In genomic region chr6:130997061-130997753, GRCh38 we compare ENCODE assay signal across 14 cellular contexts.
DNase-seq lines count a peak whose midpoint lies in the region; ATAC-seq and TF ChIP-seq lines count a peak whose summit lies in the region.
"Had no signal": no experiment of that assay in that cellular context is flagged by ENCODE, and none has a peak within 500 bp of the region (broad histone marks: within the 10 kb centered on the region; RNA-seq: fewer than 3 reads in every experiment).

No MANE protein-coding gene starts in this region.

- ATAC-seq in WTC11: peak; percentile 47
- ATAC-seq: stimulated activated naive CD8-positive, alpha-beta T cell treated with anti-CD3 and anti-CD28 coated beads, Interleukin-15, amount 100 ng/mL, for 72 hours had no signal

- peak overlapping the region; percentile 19 for H3K27ac Mint-ChIP-seq in WTC11
- no peak overlapping the region for H3K27ac Mint-ChIP-seq in T-helper 2 cell treated with Interferon-gamma antibody and Interleukin-4, amounts not matched to agents 5 μg/mL and 100 μg/mL, for 36 hours
- H3K27ac Mint-ChIP-seq: stimulated activated naive CD8-positive, alpha-beta T cell treated with anti-CD3 and anti-CD28 coated beads, Interleukin-15, amount 100 ng/mL, for 72 hours; T-helper 1 cell treated with Interleukin-12 subunit alpha and Interleukin-12 subunit beta and Interleukin-4 antibody, amounts not matched to agents 30 μg/mL and 1 μg/mL, for 36 hours had no signal

- H3K4me1 Mint-ChIP-seq in WTC11: peaks cover 83% of the 10 kb centered on the region
- H3K4me1 Mint-ChIP-seq in T-helper 2 cell treated with Interferon-gamma antibody and Interleukin-4, amounts not matched to agents 5 μg/mL and 100 μg/mL, for 36 hours (ENCODE audit: low read depth): no peaks in the 10 kb centered on the region
- H3K4me1 Mint-ChIP-seq: stimulated activated naive CD8-positive, alpha-beta T cell treated with anti-CD3 and anti-CD28 coated beads, Interleukin-15, amount 100 ng/mL, for 72 hours had no signal

- WGBS in adrenal gland, 4 donors: 71 to 84% (median 74%) methylated on average over 6 of the region's 6 CpGs

- POLR2A ChIA-PET in WTC11 (lab: Charles Lee): interaction anchor here (0.6 kb wide), 1 partner anchor 17 kb away, joined by 3 read pairs; no protein-coding TSS in a partner anchor

- no peak overlapping the region for H3K27ac ChIP-seq in adrenal gland

- H3K36me3 ChIP-seq in adrenal gland (replicated peaks in 1 of 2): no peaks in the 10 kb centered on the region

- no peaks in the 10 kb centered on the region for H3K27me3 Mint-ChIP-seq in WTC11 (ENCODE audit: low read depth)
- H3K27me3 Mint-ChIP-seq in T-helper 2 cell treated with Interferon-gamma antibody and Interleukin-4, amounts not matched to agents 5 μg/mL and 100 μg/mL, for 36 hours (ENCODE audit: low read depth): no peaks in the 10 kb centered on the region
- H3K27me3 Mint-ChIP-seq: stimulated activated naive CD8-positive, alpha-beta T cell treated with anti-CD3 and anti-CD28 coated beads, Interleukin-15, amount 100 ng/mL, for 72 hours had no signal

- no peak for TF ChIP-seq POLR2A in adrenal gland (IDR thresholded peaks at IDR 0.05)

- no peaks in the 10 kb centered on the region for H3K27me3 ChIP-seq in adrenal gland

- peaks cover 3% of the 10 kb centered on the region; the same call in 1 of the 2 replicates for H3K9me3 Mint-ChIP-seq in WTC11
- H3K9me3 Mint-ChIP-seq in T-helper 2 cell treated with Interferon-gamma antibody and Interleukin-4, amounts not matched to agents 5 μg/mL and 100 μg/mL, for 36 hours: no peaks in the 10 kb centered on the region
- H3K9me3 Mint-ChIP-seq: T-helper 1 cell treated with Interleukin-12 subunit alpha and Interleukin-12 subunit beta and Interleukin-4 antibody, amounts not matched to agents 30 μg/mL and 1 μg/mL, for 36 hours had no signal

- peak; percentile 47 for DNase-seq in HCEC 1CT
- DNase-seq in WTC11 (ENCODE audit: low spot score): no peak
- DNase-seq in hepatic stellate cell (ENCODE audit: low spot score): peak; percentile 20
- DNase-seq in retinal pigment epithelial cell (ENCODE audit: low read depth): peak; percentile 76
- no peak for DNase-seq in effector CD8-positive, alpha-beta T cell (lab: John Stamatoyannopoulos, UW)
- no peak for DNase-seq in T-helper 2 cell treated with Interferon-gamma antibody and Interleukin-4, amounts not matched to agents 5 μg/mL and 100 μg/mL, for 36 hours (ENCODE audit: low spot score)
- no peak for DNase-seq in adrenal gland
- DNase-seq in inferior parietal cortex (ENCODE audit: extremely low spot score): no peak
- DNase-seq: activated CD8-positive, alpha-beta memory T cell treated with anti-CD3 and anti-CD28 coated beads, Interleukin-2, amount 50 U/mL, for 48 hours; NCI-H1048; NCI-H748 treated with DMSO at 0.1 percent for 48 hours; stimulated activated CD4-positive, alpha-beta T cell treated with anti-CD3 and anti-CD28 coated beads, Interleukin-1b, Interleukin-23, amount 100 ng/mL, for 48 hours; stimulated activated naive CD8-positive, alpha-beta T cell treated with anti-CD3 and anti-CD28 coated beads, Interleukin-15, amount 100 ng/mL, for 72 hours had no signal

- H3K4me1 ChIP-seq in adrenal gland (replicated peaks in 1 of 2): peaks cover 5 to 39% of the 10 kb centered on the region in 2 donors

- H3K4me3 ChIP-seq in retinal pigment epithelial cell (ENCODE audit: low read length) (peak overlapping the region; percentile 0), adrenal gland (no peak overlapping the region)

- no peaks in the 10 kb centered on the region for H3K36me3 Mint-ChIP-seq in WTC11
- no peaks in the 10 kb centered on the region for H3K36me3 Mint-ChIP-seq in T-helper 2 cell treated with Interferon-gamma antibody and Interleukin-4, amounts not matched to agents 5 μg/mL and 100 μg/mL, for 36 hours (ENCODE audit: low read depth)

- intact Hi-C loops in adrenal gland (cut with DNase I): loop anchor here in 1 of 2 donors (5.0 kb wide), 1 partner anchor 55 kb away; no protein-coding TSS in a partner anchor

- CTCF ChIA-PET in WTC11 (lab: Charles Lee): no interaction called here

- no peaks in the 10 kb centered on the region for H3K9me3 ChIP-seq in adrenal gland (replicated peaks in 1 of 3)

- TF ChIP-seq CTCF in WTC11 (IDR thresholded peaks at IDR 0.05) (no peak), retinal pigment epithelial cell (conservative IDR thresholded peaks at IDR 0.05; ENCODE audit: low read depth, low read length) (no peak), adrenal gland (IDR thresholded peaks at IDR 0.05) (no peak)

- H3K4me3 Mint-ChIP-seq in WTC11: peak overlapping the region; percentile 7
- no peak overlapping the region for H3K4me3 Mint-ChIP-seq in T-helper 2 cell treated with Interferon-gamma antibody and Interleukin-4, amounts not matched to agents 5 μg/mL and 100 μg/mL, for 36 hours
- H3K4me3 Mint-ChIP-seq: stimulated activated naive CD8-positive, alpha-beta T cell treated with anti-CD3 and anti-CD28 coated beads, Interleukin-15, amount 100 ng/mL, for 72 hours; T-helper 1 cell treated with Interleukin-12 subunit alpha and Interleukin-12 subunit beta and Interleukin-4 antibody, amounts not matched to agents 30 μg/mL and 1 μg/mL, for 36 hours had no signal

TF ChIP-seq in WTC11, 78 proteins besides CTCF, POLR2A, EP300 and RAD21 (continues in another document):
- TF ChIP-seq RORB (CRISPR knock-in tag; IDR thresholded peaks at IDR 0.05) (no peak), ARID4B (CRISPR knock-in tag; IDR thresholded peaks at IDR 0.05; ENCODE audit: borderline replicate concordance) (no peak), ZMAT4 (CRISPR knock-in tag; IDR thresholded peaks at IDR 0.05) (no peak), AFF4 (CRISPR knock-in tag; IDR thresholded peaks at IDR 0.05; ENCODE audit: borderline replicate concordance) (no peak), JAZF1 (CRISPR knock-in tag; IDR thresholded peaks at IDR 0.05) (no peak), MAX (CRISPR knock-in tag; IDR thresholded peaks at IDR 0.05) (no peak), FOXK1 (CRISPR knock-in tag; IDR thresholded peaks at IDR 0.05) (no peak), NFE2L1 (CRISPR knock-in tag; IDR thresholded peaks at IDR 0.05) (no peak)

Comparison
In these comparisons a context has a peak if more than half of its experiments do, and no peak if none do; other contexts are left out.
1. DNase-seq: peak in HCEC 1CT (single experiment), hepatic stellate cell (single experiment) and retinal pigment epithelial cell (single experiment); none in WTC11 (single experiment), effector CD8-positive, alpha-beta T cell (single experiment), T-helper 2 cell treated with Interferon-gamma antibody and Interleukin-4, amounts not matched to agents 5 μg/mL and 100 μg/mL, for 36 hours (single experiment), adrenal gland (0 of 7) and inferior parietal cortex (single experiment).